ENCODE assay signal across 29 cellular contexts in the genomic region with DNA sequence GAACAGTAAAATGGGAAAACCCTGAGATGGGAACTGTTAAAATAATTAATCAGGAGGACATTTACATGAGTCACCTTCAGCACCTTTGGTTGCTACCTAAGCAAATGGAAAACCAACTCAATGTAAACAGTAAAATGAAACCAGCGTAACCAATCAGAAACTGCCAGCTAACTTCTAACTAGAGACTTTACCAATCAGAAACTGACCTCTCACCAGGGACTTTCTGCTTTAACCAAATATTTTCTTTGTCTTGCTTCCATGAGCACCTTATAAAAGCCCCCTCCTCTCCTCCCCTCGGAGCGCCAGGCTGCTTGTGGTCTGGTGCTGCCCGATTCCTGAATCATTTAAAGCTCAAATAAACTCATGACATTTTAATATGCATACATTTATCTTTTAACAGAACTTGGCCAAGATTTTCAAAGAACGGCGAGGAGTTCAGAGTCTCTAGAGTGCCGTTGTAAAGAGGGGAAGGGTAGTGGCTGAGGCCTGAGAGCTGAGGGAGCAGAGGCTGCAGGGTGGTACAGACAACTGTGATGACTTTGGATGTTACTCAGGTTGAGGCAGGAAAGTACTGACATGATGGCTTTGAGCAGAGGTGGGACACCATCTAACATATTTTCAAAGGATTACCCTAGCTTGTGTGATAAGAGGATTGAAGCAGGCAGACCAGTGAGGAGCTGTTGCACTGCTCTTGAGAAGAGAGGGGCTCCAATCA.
DNase-seq lines count a peak whose midpoint lies in the region; ATAC-seq, FAIRE-seq and TF ChIP-seq lines count a peak whose summit lies in the region.
"Had no signal": no experiment of that assay in that cellular context is flagged by ENCODE, and none has a peak within 500 bp of the region (broad histone marks: within the 10 kb centered on the region; RNA-seq: fewer than 3 reads in every experiment).

No MANE protein-coding gene starts in this region.

- H3K4me3 Mint-ChIP-seq in stimulated activated naive B cell treated with anti-CD40 and anti-IgM and Interleukin-4, amounts not matched to agents 10 μg/mL and 1 μg/mL and 100 μg/mL, for 72 hours: no peak overlapping the region
- H3K4me3 Mint-ChIP-seq: effector memory CD8-positive, alpha-beta T cell; HFFc6; nephron; stimulated activated naive CD8-positive, alpha-beta T cell treated with anti-CD3 and anti-CD28 coated beads, Interleukin-15, Interleukin-2, amounts not matched to agents 100 ng/mL and 50 ng/mL, for 24 hours; T-cell had no signal

- intact Hi-C loops in mammary epithelial cell (cut with micrococcal nuclease): no loop called here
- intact Hi-C loops in breast epithelium (cut with DNase I; ENCODE audit: low total_unique reads): no loop called here
- intact Hi-C loops in OCI-LY7 (cut with micrococcal nuclease; ENCODE audit: unreplicated experiment): no loop called here

- H3K36me3 ChIP-seq in mammary epithelial cell (ENCODE audit: insufficient read depth, low read length) (no peaks in the 10 kb centered on the region), breast epithelium (no peaks in the 10 kb centered on the region), OCI-LY7 (ENCODE audit: insufficient read depth, low read length) (no peaks in the 10 kb centered on the region), BE2C (no peaks in the 10 kb centered on the region)
- H3K36me3 ChIP-seq: brain microvascular endothelial cell, gastroesophageal sphincter, MG63, SJCRH30 had no signal

- H3K27ac Mint-ChIP-seq in stimulated activated naive B cell treated with anti-CD40 and anti-IgM and Interleukin-4, amounts not matched to agents 10 μg/mL and 1 μg/mL and 100 μg/mL, for 72 hours: peak overlapping the region; percentile 33
- H3K27ac Mint-ChIP-seq: effector memory CD8-positive, alpha-beta T cell; HFFc6; T-cell had no signal

- no TSS peak for BruUV-seq in mammary epithelial cell (replicated peaks; lab: Mats Ljungman, UMichigan)
- BruUV-seq in OCI-LY7 (replicated peaks; lab: Mats Ljungman, UMichigan): no TSS peak

- H3K79me2 ChIP-seq in mammary epithelial cell (ENCODE audit: insufficient read depth, low read length): no peaks in the 10 kb centered on the region
- no peaks in the 10 kb centered on the region for H3K79me2 ChIP-seq in OCI-LY7 (ENCODE audit: insufficient read depth, low read depth, low read length)

- H3K4me1 Mint-ChIP-seq in stimulated activated naive B cell treated with anti-CD40 and anti-IgM and Interleukin-4, amounts not matched to agents 10 μg/mL and 1 μg/mL and 100 μg/mL, for 72 hours: peaks cover 4 to 6% of the 10 kb centered on the region in 2 donors
- H3K4me1 Mint-ChIP-seq: T-cell had no signal

- in situ Hi-C loops in mammary epithelial cell (cut with MboI; ENCODE audit: low sequenced_read_pairs in 2 of 2): no loop called here

- H3K27me3 ChIP-seq in mammary epithelial cell (ENCODE audit: insufficient read depth, low read length) (no peaks in the 10 kb centered on the region), breast epithelium (no peaks in the 10 kb centered on the region), BE2C (no peaks in the 10 kb centered on the region)
- H3K27me3 ChIP-seq: brain microvascular endothelial cell, gastroesophageal sphincter, MG63, SJCRH30, tibial artery had no signal

- no peaks in the 10 kb centered on the region for H3K27me3 Mint-ChIP-seq in stimulated activated naive B cell treated with anti-CD40 and anti-IgM and Interleukin-4, amounts not matched to agents 10 μg/mL and 1 μg/mL and 100 μg/mL, for 72 hours
- H3K27me3 Mint-ChIP-seq: effector memory CD8-positive, alpha-beta T cell; stimulated activated naive CD8-positive, alpha-beta T cell treated with anti-CD3 and anti-CD28 coated beads, Interleukin-15, Interleukin-2, amounts not matched to agents 100 ng/mL and 50 ng/mL, for 24 hours; T-cell had no signal

- H2AFZ ChIP-seq in mammary epithelial cell (ENCODE audit: low read depth, low read length): no peak overlapping the region
- H2AFZ ChIP-seq in OCI-LY7 (ENCODE audit: low read length): no peak overlapping the region

- H3K4me1 ChIP-seq in mammary epithelial cell (ENCODE audit: insufficient read depth, low read length) (peaks cover 3% of the 10 kb centered on the region), breast epithelium (no peaks in the 10 kb centered on the region), OCI-LY7 (ENCODE audit: insufficient read depth, low read length, poor library complexity, severe bottlenecking) (no peaks in the 10 kb centered on the region), BE2C (no peaks in the 10 kb centered on the region)
- H3K4me1 ChIP-seq: gastroesophageal sphincter, SJCRH30, tibial artery had no signal

- no peaks in the 10 kb centered on the region for H4K20me1 ChIP-seq in mammary epithelial cell (ENCODE audit: insufficient read depth, low read length)
- no peaks in the 10 kb centered on the region for H4K20me1 ChIP-seq in OCI-LY7 (ENCODE audit: insufficient read depth, low read length)

- H3K27ac ChIP-seq in mammary epithelial cell (ENCODE audit: insufficient read depth, low read depth, low read length) (no peak overlapping the region), breast epithelium (no peak overlapping the region), epithelial cell of prostate (no peak overlapping the region), OCI-LY7 (ENCODE audit: low read depth, low read length, poor library complexity, severe bottlenecking) (no peak overlapping the region)
- H3K27ac ChIP-seq: brain microvascular endothelial cell, C4-2B, coronary artery, gastroesophageal sphincter, SJCRH30, tibial artery had no signal

- peaks cover 4 to 5% of the 10 kb centered on the region in 2 donors for H3K9me3 Mint-ChIP-seq in stimulated activated naive B cell treated with anti-CD40 and anti-IgM and Interleukin-4, amounts not matched to agents 10 μg/mL and 1 μg/mL and 100 μg/mL, for 72 hours
- H3K9me3 Mint-ChIP-seq: effector memory CD8-positive, alpha-beta T cell had no signal

- WGBS in mammary epithelial cell (ENCODE audit: low coverage, missing lambda C conversion rate): 95% methylated on average over 7 of the region's 7 CpGs

- DNase-seq in mammary epithelial cell (peak; percentile 41), breast epithelium (ENCODE audit: low spot score in 2 of 2) (no peak), RCC 7860 (ENCODE audit: low spot score) (peak; percentile 55), epithelial cell of prostate (ENCODE audit: low read depth, low spot score) (peak; percentile 31), OCI-LY7 (ENCODE audit: low spot score) (no peak), NCI-H510A treated with DMSO at 0.1 percent for 48 hours (lab: John Stamatoyannopoulos, UW) (no peak), BE2C (no peak)
- DNase-seq in stimulated activated naive B cell treated with anti-CD40 and anti-IgM and Interleukin-4, amounts not matched to agents 10 μg/mL and 1 μg/mL and 100 μg/mL, for 72 hours: no peak
- DNase-seq: brain microvascular endothelial cell; effector memory CD8-positive, alpha-beta T cell; HFFc6; hippocampal formation; MG63; NCI-H1436; NCI-H510A; SJCRH30; stimulated activated CD4-positive, alpha-beta T cell treated with anti-CD3 and anti-CD28 coated beads, Interleukin-4, amount 100 ng/mL, for 4 hours; T-cell; tibial artery had no signal

- peaks cover 10 to 24% of the 10 kb centered on the region in 2 donors for H3K36me3 Mint-ChIP-seq in stimulated activated naive B cell treated with anti-CD40 and anti-IgM and Interleukin-4, amounts not matched to agents 10 μg/mL and 1 μg/mL and 100 μg/mL, for 72 hours

- no peaks in the 10 kb centered on the region for H3K9me2 ChIP-seq in OCI-LY7 (ENCODE audit: insufficient read depth, low read length)

- dilution Hi-C loops in mammary epithelial cell (cut with HindIII; ENCODE audit: low sequenced_read_pairs): no loop called here

- H3K9me3 ChIP-seq in mammary epithelial cell (replicated peaks; ENCODE audit: insufficient read depth, low read length) (peaks cover 6% of the 10 kb centered on the region), breast epithelium (peaks cover 8 to 10% of the 10 kb centered on the region in 2 donors), OCI-LY7 (ENCODE audit: low read length) (peaks cover 7% of the 10 kb centered on the region; the same call in 1 of the 2 replicates), BE2C (peaks cover 4% of the 10 kb centered on the region; the same call in 1 of the 2 replicates)

- no peak for TF ChIP-seq POLR2A in breast epithelium (IDR thresholded peaks at IDR 0.05)

- ATAC-seq in stimulated activated naive B cell treated with anti-CD40 and anti-IgM and Interleukin-4, amounts not matched to agents 10 μg/mL and 1 μg/mL and 100 μg/mL, for 72 hours (replicated peaks): no peak
- ATAC-seq: effector memory CD8-positive, alpha-beta T cell; esophagus mucosa; gastroesophageal sphincter; K562; sciatic nerve; T-cell had no signal

- POLR2A ChIA-PET in OCI-LY7 (lab: Charles Lee): no interaction called here

- CTCF ChIA-PET in mammary epithelial cell (lab: Charles Lee; ENCODE audit: low non-redundant PET) (interaction anchor here (0.6 kb wide), 1 partner anchor 215 kb away, joined by 3 read pairs; no protein-coding TSS in a partner anchor), OCI-LY7 (lab: Charles Lee; ENCODE audit: unreplicated experiment) (no interaction called here)

- H3K9ac ChIP-seq in mammary epithelial cell (ENCODE audit: insufficient read depth, low read length): no peak overlapping the region

- H3K4me2 ChIP-seq in mammary epithelial cell (ENCODE audit: insufficient read depth, low read depth, low read length): no peak overlapping the region
- no peak overlapping the region for H3K4me2 ChIP-seq in OCI-LY7 (ENCODE audit: low read length)

- no peak for TF ChIP-seq CTCF in mammary epithelial cell (conservative IDR thresholded peaks at IDR 0.05 in 1 of 2, IDR thresholded peaks at IDR 0.05 in 1 of 2; ENCODE audit: extremely low read depth in 1 of 2, insufficient read depth in 1 of 2, low read depth in 1 of 2, low read length in 2 of 2)
- TF ChIP-seq CTCF in breast epithelium (IDR thresholded peaks at IDR 0.05): no peak
- no peak for TF ChIP-seq CTCF in OCI-LY7 (conservative IDR thresholded peaks at IDR 0.05; ENCODE audit: low read length)
- TF ChIP-seq CTCF in BE2C (IDR thresholded peaks at IDR 0.05; ENCODE audit: low read depth, low read length): no peak

- H3K4me3 ChIP-seq in mammary epithelial cell (replicated peaks in 1 of 3; ENCODE audit: insufficient read depth in 1 of 3, low read depth in 2 of 3, low read length in 3 of 3) (no peak overlapping the region), breast epithelium (no peak overlapping the region), OCI-LY7 (ENCODE audit: low read depth, low read length, poor library complexity, severe bottlenecking) (no peak overlapping the region), BE2C (ENCODE audit: low read depth, low read length) (no peak overlapping the region)
- H3K4me3 ChIP-seq: coronary artery, gastroesophageal sphincter, K562, MG63, SJCRH30, tibial artery had no signal

- FAIRE-seq in RCC 7860 (lab: Jason Lieb, UNC): no peak
- FAIRE-seq: G401.6, GM18507, K562 had no signal

Comparison
In these comparisons a context has a peak if more than half of its experiments do, and no peak if none do; other contexts are left out.
1. DNase-seq: peak in mammary epithelial cell (single experiment), RCC 7860 (single experiment) and epithelial cell of prostate (single experiment); none in breast epithelium (0 of 2), stimulated activated naive B cell treated with anti-CD40 and anti-IgM and Interleukin-4, amounts not matched to agents 10 μg/mL and 1 μg/mL and 100 μg/mL, for 72 hours (single experiment), OCI-LY7 (single experiment), NCI-H510A treated with DMSO at 0.1 percent for 48 hours (single experiment) and BE2C (single experiment).